25 cellular contexts compared by ENCODE assay signal in genomic region chr6:57297505-57297904, GRCh38.
"Had no signal": no experiment of that assay in that cellular context is flagged by ENCODE, and none has a peak within 500 bp of the region (broad histone marks: within the 10 kb centered on the region; RNA-seq: fewer than 3 reads in every experiment).

No MANE protein-coding gene starts in this region.

- H3K27ac ChIP-seq: hepatocyte, left ventricle myocardium inferior, ovary, right atrium auricular region, right lobe of liver, suprapubic skin, thoracic aorta, tibial artery, vagina had no signal

- DNase-seq: islet precursor cell; left ventricle myocardium inferior; mesendoderm; naive B cell; natural killer cell; ovary; right lobe of liver; stimulated activated CD4-positive, alpha-beta T cell treated with anti-CD3 and anti-CD28 coated beads, Interleukin-1b, Interleukin-23, amount 100 ng/mL, for 48 hours; stimulated activated CD4-positive, alpha-beta T cell treated with anti-CD3 and anti-CD28 coated beads, Interleukin-2, amount 100 ng/mL, for 48 hours; stimulated activated CD4-positive, alpha-beta T cell treated with anti-CD3 and anti-CD28 coated beads, Interleukin-4, amount 100 ng/mL, for 4 hours; stimulated activated CD8-positive, alpha-beta memory T cell treated with anti-CD3 and anti-CD28 coated beads, Interleukin-4, amount 100 ng/mL, for 48 hours; stimulated activated naive CD4-positive, alpha-beta T cell treated with Interleukin-2 at 50 U/mL for 16 hours; stimulated activated naive CD8-positive, alpha-beta T cell treated with anti-CD3 and anti-CD28 coated beads, Interleukin-15, amount 100 ng/mL, for 72 hours; tibial artery had no signal

- H3K4me1 ChIP-seq: left ventricle myocardium inferior, right atrium auricular region, right lobe of liver, suprapubic skin had no signal

- H3K4me1 Mint-ChIP-seq: mesothelial cell of epicardium; naive B cell; natural killer cell; stimulated activated memory B cell treated with anti-CD40 and anti-IgM and Interleukin-4, amounts not matched to agents 10 μg/mL and 1 μg/mL and 100 μg/mL, for 72 hours; stimulated activated naive CD8-positive, alpha-beta T cell treated with anti-CD3 and anti-CD28 coated beads, Interleukin-15, amount 100 ng/mL, for 72 hours had no signal

- H3K4me2 ChIP-seq: hepatocyte, smooth muscle cell had no signal

- H2AFZ ChIP-seq: hepatocyte had no signal

- H3K27me3 ChIP-seq: hepatocyte, ovary, right atrium auricular region, right lobe of liver, suprapubic skin, tibial artery, vagina had no signal

- H3K9me3 Mint-ChIP-seq: naive B cell; natural killer cell; stimulated activated memory B cell treated with anti-CD40 and anti-IgM and Interleukin-4, amounts not matched to agents 10 μg/mL and 1 μg/mL and 100 μg/mL, for 72 hours; stimulated activated naive CD8-positive, alpha-beta T cell treated with anti-CD3 and anti-CD28 coated beads, Interleukin-15, amount 100 ng/mL, for 72 hours; type B pancreatic cell had no signal

- H3K36me3 Mint-ChIP-seq: mesothelial cell of epicardium; naive B cell; natural killer cell; stimulated activated memory B cell treated with anti-CD40 and anti-IgM and Interleukin-4, amounts not matched to agents 10 μg/mL and 1 μg/mL and 100 μg/mL, for 72 hours; type B pancreatic cell had no signal

- H3K27me3 Mint-ChIP-seq: progenitor cell of endocrine pancreas; stimulated activated naive CD8-positive, alpha-beta T cell treated with anti-CD3 and anti-CD28 coated beads, Interleukin-15, amount 100 ng/mL, for 72 hours; type B pancreatic cell had no signal

- H3K4me3 Mint-ChIP-seq: mesothelial cell of epicardium; naive B cell; natural killer cell; stimulated activated memory B cell treated with anti-CD40 and anti-IgM and Interleukin-4, amounts not matched to agents 10 μg/mL and 1 μg/mL and 100 μg/mL, for 72 hours; stimulated activated naive CD8-positive, alpha-beta T cell treated with anti-CD3 and anti-CD28 coated beads, Interleukin-15, amount 100 ng/mL, for 72 hours; type B pancreatic cell had no signal

- H3K79me2 ChIP-seq: hepatocyte had no signal

- H3K27ac Mint-ChIP-seq: mesothelial cell of epicardium; naive B cell; natural killer cell; progenitor cell of endocrine pancreas; stimulated activated memory B cell treated with anti-CD40 and anti-IgM and Interleukin-4, amounts not matched to agents 10 μg/mL and 1 μg/mL and 100 μg/mL, for 72 hours; stimulated activated naive CD8-positive, alpha-beta T cell treated with anti-CD3 and anti-CD28 coated beads, Interleukin-15, amount 100 ng/mL, for 72 hours; type B pancreatic cell had no signal

- H3K9me3 ChIP-seq: left ventricle myocardium inferior, ovary, right atrium auricular region, right lobe of liver, suprapubic skin, thoracic aorta, tibial artery, vagina had no signal

- H3K36me3 ChIP-seq: left ventricle myocardium inferior, ovary, right atrium auricular region, right lobe of liver, suprapubic skin, thoracic aorta, tibial artery, vagina had no signal

- H3K4me3 ChIP-seq: hepatocyte, left ventricle myocardium inferior, lung, ovary, right atrium auricular region, right lobe of liver, smooth muscle cell, suprapubic skin, thoracic aorta, tibial artery, vagina had no signal
